8 cellular contexts compared by ENCODE assay signal in genomic region chr6:155185544-155185943, GRCh38.
DNase-seq lines count a peak whose midpoint lies in the region; ATAC-seq and TF ChIP-seq lines count a peak whose summit lies in the region.

No MANE protein-coding gene starts in this region.

- no peaks in the 10 kb centered on the region for H3K79me2 ChIP-seq in mesendoderm (ENCODE audit: control insufficient read depth, insufficient read depth, low read length)

- no peak for TF ChIP-seq POLR2A in lower leg skin (IDR thresholded peaks at IDR 0.05)

- no peak overlapping the region for H4K8ac ChIP-seq in mesendoderm (ENCODE audit: low read depth, low read length)

- TF ChIP-seq CTCF in lower leg skin (IDR thresholded peaks at IDR 0.05): no peak

- H2BK5ac ChIP-seq in mesendoderm (ENCODE audit: low read length): no peak overlapping the region

- H3K27ac ChIP-seq in mesendoderm (ENCODE audit: low read depth, low read length): no peak overlapping the region

- H3K4me1 ChIP-seq in mesendoderm (ENCODE audit: control insufficient read depth, low read depth, low read length): peaks cover 4% of the 10 kb centered on the region

- no peak overlapping the region for H3K18ac ChIP-seq in mesendoderm (ENCODE audit: low read length)

- H2BK120ac ChIP-seq in mesendoderm (ENCODE audit: low read depth, low read length): no peak overlapping the region

- H3K56ac ChIP-seq in mesendoderm (ENCODE audit: low read length): no peak overlapping the region

- H4K5ac ChIP-seq in mesendoderm (ENCODE audit: low read length): no peak overlapping the region

- H2BK15ac ChIP-seq in mesendoderm (replicated peaks; ENCODE audit: low read depth): no peak overlapping the region

- H3K27ac Mint-ChIP-seq in activated naive CD4-positive, alpha-beta T cell treated with anti-CD3 and anti-CD28 coated beads, Interleukin-2, amount 50 U/mL, for 72 hours: peak overlapping the region; percentile 88 to 97
- H3K27ac Mint-ChIP-seq in immature natural killer cell: no peak overlapping the region

- H3K4me2 ChIP-seq in mesendoderm (ENCODE audit: low read length): no peak overlapping the region

- no peak overlapping the region for H3K4ac ChIP-seq in mesendoderm (ENCODE audit: low read depth, low read length)

- no peaks in the 10 kb centered on the region for H3K9me3 Mint-ChIP-seq in activated naive CD4-positive, alpha-beta T cell treated with anti-CD3 and anti-CD28 coated beads, Interleukin-2, amount 50 U/mL, for 72 hours
- no peaks in the 10 kb centered on the region for H3K9me3 Mint-ChIP-seq in immature natural killer cell

- DNase-seq in COR-L47 (lab: John Stamatoyannopoulos, UW) (peak; percentile 27), HT1080 (ENCODE audit: low read depth) (peak; percentile 27), mesendoderm (peak; percentile 84), immature natural killer cell (no peak), lower leg skin (ENCODE audit: low spot score in 2 of 2) (no peak), Ammon's horn (ENCODE audit: low spot score) (no peak)
- DNase-seq in activated naive CD4-positive, alpha-beta T cell treated with anti-CD3 and anti-CD28 coated beads, Interleukin-2, amount 50 U/mL, for 72 hours (ENCODE audit: low spot score in 2 of 2): peak in 1 of 2 donors; percentile 19

- H3K27me3 ChIP-seq in mesendoderm (ENCODE audit: insufficient read depth, low read length, poor library complexity): no peaks in the 10 kb centered on the region

- H3K27me3 Mint-ChIP-seq in immature natural killer cell (ENCODE audit: low read depth in 3 of 3): peaks cover 0 to 4% (median 0%) of the 10 kb centered on the region in 3 donors

- no CpG with 5 or more reads among the region's 6 CpGs for WGBS in mesendoderm (ENCODE audit: extremely low coverage, insufficient coverage, low lambda C conversion rate)
- WGBS in lower leg skin, 2 donors: 57 to 60% methylated on average over 6 of the region's 6 CpGs

- H3K4me3 ChIP-seq in mesendoderm (ENCODE audit: low read length) (no peak overlapping the region), lower leg skin (ENCODE audit: low read depth, poor library complexity, severe bottlenecking) (no peak overlapping the region)

- no peak overlapping the region for H2AK5ac ChIP-seq in mesendoderm (ENCODE audit: low read length)

- peaks cover 0 to 12% of the 10 kb centered on the region in 2 donors for H3K36me3 Mint-ChIP-seq in activated naive CD4-positive, alpha-beta T cell treated with anti-CD3 and anti-CD28 coated beads, Interleukin-2, amount 50 U/mL, for 72 hours
- H3K36me3 Mint-ChIP-seq in immature natural killer cell: no peaks in the 10 kb centered on the region

- H3K4me3 Mint-ChIP-seq in immature natural killer cell: no peak overlapping the region

- intact Hi-C loops in lower leg skin (cut with DNase I; ENCODE audit: low total_unique reads): no loop called here

- no peaks in the 10 kb centered on the region for H3K79me1 ChIP-seq in mesendoderm (ENCODE audit: low read length)

- H3K36me3 ChIP-seq in mesendoderm (ENCODE audit: control insufficient read depth, insufficient read depth, low read length): no peaks in the 10 kb centered on the region

- ATAC-seq in activated naive CD4-positive, alpha-beta T cell treated with anti-CD3 and anti-CD28 coated beads, Interleukin-2, amount 50 U/mL, for 72 hours: no peak
- no peak for ATAC-seq in HG03175 (IDR thresholded peaks at IDR 0.05; ENCODE audit: unreplicated experiment)

- H3K4me1 Mint-ChIP-seq in immature natural killer cell: peaks cover 7 to 27% of the 10 kb centered on the region in 2 donors

- H3K9ac ChIP-seq in mesendoderm (ENCODE audit: low read length): no peak overlapping the region

- no peak overlapping the region for H3K23ac ChIP-seq in mesendoderm (ENCODE audit: low read length)

Comparison
In these comparisons a context has a peak if more than half of its experiments do, and no peak if none do; other contexts are left out.
1. DNase-seq: peak in COR-L47 (single experiment), HT1080 (single experiment) and mesendoderm (single experiment); none in immature natural killer cell (0 of 3), lower leg skin (0 of 2) and Ammon's horn (single experiment).
2. H3K27ac Mint-ChIP-seq: peak in activated naive CD4-positive, alpha-beta T cell treated with anti-CD3 and anti-CD28 coated beads, Interleukin-2, amount 50 U/mL, for 72 hours (2 of 2); none in immature natural killer cell (0 of 6).